8 cellular contexts compared by ENCODE assay signal in the genomic region with DNA sequence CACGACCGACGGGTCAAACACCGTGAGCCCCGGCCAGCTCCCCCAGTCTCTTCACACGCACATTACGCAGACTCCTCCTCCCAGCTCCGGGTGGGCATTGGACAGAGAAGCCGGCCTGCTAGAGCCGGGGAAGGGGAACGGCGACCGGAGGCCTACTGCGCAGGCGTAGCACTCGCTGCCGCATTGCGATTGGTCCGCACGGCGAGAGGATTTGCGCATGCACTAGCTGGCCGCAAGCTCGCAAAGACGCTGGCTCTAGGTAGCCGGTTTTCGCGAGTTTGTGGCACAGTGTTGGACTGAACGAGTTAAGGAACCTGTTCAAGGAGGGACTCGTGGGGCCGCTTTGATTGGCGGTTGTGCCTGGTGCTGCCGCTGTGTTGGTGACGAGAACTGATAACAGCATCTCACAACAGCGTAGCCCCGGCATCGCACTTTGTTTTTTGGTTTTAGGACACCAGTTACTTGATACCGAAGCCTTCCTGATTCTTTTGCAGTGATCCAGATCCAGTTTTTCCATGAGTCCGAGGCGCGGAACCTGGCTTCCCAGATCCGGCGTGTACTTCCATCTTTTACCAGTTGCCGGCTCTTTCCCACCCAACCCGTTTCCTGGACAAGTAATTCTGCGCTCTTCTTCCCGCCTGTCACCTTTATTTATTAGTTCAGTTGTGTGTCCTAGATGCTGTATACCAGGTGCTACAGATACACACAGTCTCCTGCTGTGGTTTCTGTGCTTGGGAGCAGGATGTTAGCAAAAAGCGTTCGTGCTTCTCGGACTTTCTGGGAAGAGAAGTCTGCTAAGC. TPM values are rescaled to one million over a fixed set of nuclear protein-coding genes. Genes with fewer than 3 reads are reported as not detected.
DNase-seq lines count a peak whose midpoint lies in the region; ATAC-seq, FAIRE-seq and TF ChIP-seq lines count a peak whose summit lies in the region.

AIFM1 (minus strand) TSS at position 139 of the 800 bp plus-strand sequence. CDS start 185 bp downstream, outside the sequence.

- H3K4me3 ChIP-seq in right atrium auricular region (peak within 1 kb of the TSS; percentile 57), psoas muscle (peak within 1 kb of the TSS; percentile 77)

- H3K9me3 ChIP-seq in right atrium auricular region = no peaks in the 10 kb centered on the region
- H3K9me3 ChIP-seq in psoas muscle = no peaks in the 10 kb centered on the region

- H3K4me1 ChIP-seq in right atrium auricular region = peaks cover 0 to 8% of the 10 kb centered on the region in 2 donors
- H3K4me1 ChIP-seq in psoas muscle = peaks cover 11% of the 10 kb centered on the region

- DNase-seq in NCI-H187 treated with DMSO at 0.1 percent for 48 hours (lab: John Stamatoyannopoulos, UW) (peak; percentile 87), anterior cingulate cortex (lab: John Stamatoyannopoulos, UW) (peak; percentile 39 to 90 (median 82)), right atrium auricular region (ENCODE audit: low spot score) (peak; percentile 91), psoas muscle (peak; percentile 91 to 96), urothelium cell line (ENCODE audit: low spot score) (peak; percentile 82)

- 0 to 32% (median 1%) methylated on average over 41 to 50 of the region's 50 CpGs for WGBS in psoas muscle, 3 donors

- FAIRE-seq in urothelium cell line (lab: Jason Lieb, UNC) = no peak

- H3K27me3 ChIP-seq in right atrium auricular region (no peaks in the 10 kb centered on the region), psoas muscle (ENCODE audit: insufficient read depth in 3 of 3, low read length in 2 of 3) (no peaks in the 10 kb centered on the region)

- H3K27ac ChIP-seq in right atrium auricular region = peak within 1 kb of the TSS; percentile 87 to 91
- peak within 1 kb of the TSS; percentile 88 for H3K27ac ChIP-seq in psoas muscle

- ATAC-seq in GM18499 (IDR thresholded peaks at IDR 0.05; ENCODE audit: insufficient read depth, unreplicated experiment) (peak; percentile 76), HG02943 (IDR thresholded peaks at IDR 0.05; ENCODE audit: low read depth, unreplicated experiment) (peak; percentile 88), psoas muscle (peak; percentile 93 to 97 (median 96))

- no peak for TF ChIP-seq CTCF in right atrium auricular region (IDR thresholded peaks at IDR 0.05)
- no peak for TF ChIP-seq CTCF in psoas muscle (IDR thresholded peaks at IDR 0.05)

- H3K36me3 ChIP-seq in right atrium auricular region (no peaks in the 10 kb centered on the region), psoas muscle (ENCODE audit: insufficient read depth in 1 of 2, low read depth in 1 of 2) (no peaks in the 10 kb centered on the region)

- intact Hi-C loops in T-helper 2 cell treated with Interferon-gamma antibody and Interleukin-4, amounts not matched to agents 100 ng/mL and 5 ng/mL, for 36 hours (cut with micrococcal nuclease) = loop anchor here (1.0 to 5.0 kb wide), 5 partner anchors 7 to 384 kb away; partner anchors contain the start of gene BCORL1
- intact Hi-C loops in psoas muscle (cut with DNase I) = no loop called here

RNA-seq across cellular contexts. Expression of gene AIFM1, which starts in this region (rescaled TPM):
- total RNA-seq in T-helper 2 cell treated with Interferon-gamma antibody and Interleukin-4, amounts not matched to agents 100 ng/mL and 5 ng/mL, for 36 hours = 42.6 and 44.2 TPM in 2 replicates
- total RNA-seq in right atrium auricular region (10 to 100 TPM; 35.6 to 86.9 TPM), psoas muscle (10 to 100 TPM; 48.6 to 59.9 (median 53.1) TPM)
- 10 to 100 TPM; 53.8 to 61.6 (median 59.5) TPM for polyA plus RNA-seq in psoas muscle

Comparison
In these comparisons a context has a peak if more than half of its experiments do, and no peak if none do; other contexts are left out.
1. Peak in every context shown above with its lines: DNase-seq, ATAC-seq, H3K4me3 ChIP-seq and H3K27ac ChIP-seq.